ENCODE assay signal across 26 cellular contexts in the genomic region with DNA sequence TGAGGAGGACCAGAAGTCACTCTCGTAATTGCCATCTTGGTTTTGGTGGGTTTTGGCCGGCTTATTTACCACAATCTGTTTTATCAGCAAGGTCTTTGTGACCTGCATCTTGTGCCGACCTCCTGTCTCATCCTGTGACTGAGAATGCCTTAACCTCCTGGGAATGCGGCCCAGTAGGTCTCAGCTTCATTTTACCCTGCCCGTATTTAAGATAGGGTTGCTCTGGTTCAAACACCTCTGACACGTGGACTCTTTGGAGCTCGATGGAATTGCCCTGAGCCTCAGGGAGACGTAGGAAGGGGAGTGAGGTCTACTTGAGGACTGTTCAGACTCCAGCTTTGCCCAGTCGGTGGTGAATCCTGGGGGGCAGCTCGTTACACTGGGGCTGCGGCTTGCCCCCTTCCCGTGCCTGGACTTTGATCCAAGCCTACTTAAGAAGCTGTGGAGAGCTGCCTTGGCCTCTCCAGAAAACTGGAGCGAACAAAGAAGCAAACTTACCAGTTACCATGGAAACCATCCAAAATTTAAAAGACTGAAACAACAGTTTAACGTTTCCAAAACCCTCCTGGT. TPM values are rescaled to one million over a fixed set of nuclear protein-coding genes. Genes with fewer than 3 reads are reported as not detected.
DNase-seq lines count a peak whose midpoint lies in the region; ATAC-seq and TF ChIP-seq lines count a peak whose summit lies in the region.
"Had no signal": no experiment of that assay in that cellular context is flagged by ENCODE, and none has a peak within 500 bp of the region (broad histone marks: within the 10 kb centered on the region; RNA-seq: fewer than 3 reads in every experiment).

No MANE protein-coding gene starts in this region.

- H3K27me3 Mint-ChIP-seq in GM23338 (ENCODE audit: insufficient read depth, low read depth, poor library complexity), result peaks cover 11% of the 10 kb centered on the region
- H3K27me3 Mint-ChIP-seq in brain, result peaks cover 5% of the 10 kb centered on the region

- no peak overlapping the region for H3K27ac Mint-ChIP-seq in GM23338
- H3K27ac Mint-ChIP-seq in brain, result peak overlapping the region; percentile 36 to 95 (median 77)

- no peaks in the 10 kb centered on the region for H3K9me3 Mint-ChIP-seq in GM23338
- H3K9me3 Mint-ChIP-seq in brain, result peaks cover 0 to 5% (median 0%) of the 10 kb centered on the region in 5 experiments
- H3K9me3 Mint-ChIP-seq: CD8-positive, alpha-beta memory T cell had no signal

- DNase-seq in GM23338 (ENCODE audit: low spot score) (no peak), hepatocyte (ENCODE audit: low spot score) (no peak), neuronal stem cell (ENCODE audit: low spot score) (no peak), SHP77 (lab: John Stamatoyannopoulos, UW) (no peak), NCI-H2196 (lab: John Stamatoyannopoulos, UW; ENCODE audit: unreplicated experiment) (no peak)
- DNase-seq in activated naive CD4-positive, alpha-beta T cell (lab: John Stamatoyannopoulos, UW), result no peak
- DNase-seq: CD8-positive, alpha-beta memory T cell; DMS 273 treated with DMSO at 0.1 percent for 48 hours; DMS79; EL; GDM1; Kasumi-1; NCI-H1092 treated with DMSO at 0.1 percent for 48 hours; NCI-H1436; NCI-H187; NCI-H446; NCI-H524 treated with DMSO at 0.1 percent for 48 hours; NCI-H82; NK-92 treated with Interleukin-12 subunit alpha and Interleukin-12 subunit beta, amount 100 ng/mL, for 24 hours; PC-3; SJCRH30 had no signal

- ATAC-seq in GM23338, result no peak
- ATAC-seq: GM12878, PC-3 had no signal

- H4K91ac ChIP-seq in neuronal stem cell (ENCODE audit: low read depth, low read length, poor library complexity), result no peak overlapping the region

- no peaks in the 10 kb centered on the region; the same call in 2 of the 3 replicates for H3K36me3 Mint-ChIP-seq in GM23338 (ENCODE audit: low read depth)
- no peaks in the 10 kb centered on the region for H3K36me3 Mint-ChIP-seq in brain
- H3K36me3 Mint-ChIP-seq: CD14-positive monocyte; CD8-positive, alpha-beta memory T cell had no signal

- no peak overlapping the region for H2BK120ac ChIP-seq in neuronal stem cell (ENCODE audit: low read depth, low read length)

- no peak overlapping the region for H3K23ac ChIP-seq in neuronal stem cell (ENCODE audit: low read depth, low read length, poor library complexity)

- H3K27ac ChIP-seq in GM23338 (ENCODE audit: low read depth), result no peak overlapping the region
- peak overlapping the region; percentile 28 for H3K27ac ChIP-seq in hepatocyte
- no peak overlapping the region for H3K27ac ChIP-seq in neuronal stem cell (replicated peaks; ENCODE audit: low read length)
- H3K27ac ChIP-seq: HL-60, SJCRH30 had no signal

- 74% methylated on average over 14 of the region's 14 CpGs for WGBS in hepatocyte (ENCODE audit: low lambda C conversion rate, missing lambda C conversion rate)
- WGBS in neuronal stem cell (ENCODE audit: extremely low coverage in 2 of 2, insufficient read length in 2 of 2, insufficient replicate concordance in 1 of 2), 2 donors, result no CpG with 5 or more reads among the region's 14 CpGs

- peak overlapping the region; percentile 52 for H3K18ac ChIP-seq in neuronal stem cell (ENCODE audit: low read length)

- no peaks in the 10 kb centered on the region for H3K9me3 ChIP-seq in hepatocyte (ENCODE audit: low read depth)
- peaks cover 2% of the 10 kb centered on the region in 2 donors for H3K9me3 ChIP-seq in neuronal stem cell (replicated peaks in 1 of 2; ENCODE audit: control insufficient read depth in 2 of 2, insufficient read depth in 1 of 2, low read depth in 1 of 2, low read length in 2 of 2)
- H3K9me3 ChIP-seq: SJCRH30 had no signal

- H4K8ac ChIP-seq in neuronal stem cell (ENCODE audit: low read depth, low read length), result no peak overlapping the region

- H3K4me3 Mint-ChIP-seq in GM23338 (no peak overlapping the region), brain (no peak overlapping the region)
- H3K4me3 Mint-ChIP-seq: CD14-positive monocyte; CD8-positive, alpha-beta memory T cell had no signal

- H2BK5ac ChIP-seq in neuronal stem cell (ENCODE audit: low read length), result no peak overlapping the region

- no peak overlapping the region for H3K9ac ChIP-seq in neuronal stem cell (ENCODE audit: low read depth, low read length, poor library complexity)

- H3K79me2 ChIP-seq in GM23338 (replicated peaks; ENCODE audit: insufficient read depth) (no peaks in the 10 kb centered on the region), hepatocyte (no peaks in the 10 kb centered on the region)

- H3K27me3 ChIP-seq in GM23338 (ENCODE audit: insufficient read depth) (no peaks in the 10 kb centered on the region), hepatocyte (no peaks in the 10 kb centered on the region), neuronal stem cell (ENCODE audit: control insufficient read depth in 3 of 3, insufficient read depth in 3 of 3, low read depth in 1 of 3, low read length in 3 of 3) (no peaks in the 10 kb centered on the region)
- H3K27me3 ChIP-seq: SJCRH30 had no signal

- no peak overlapping the region for H2AK5ac ChIP-seq in neuronal stem cell (ENCODE audit: low read depth, low read length)

- H2BK15ac ChIP-seq in neuronal stem cell (ENCODE audit: low read length), result no peak overlapping the region

- H3F3A ChIP-seq in GM23338 (replicated peaks; ENCODE audit: low read depth), result no peaks in the 10 kb centered on the region

- H3K4me1 Mint-ChIP-seq in GM23338, result peaks cover 18% of the 10 kb centered on the region
- H3K4me1 Mint-ChIP-seq in brain, result peaks cover 56% of the 10 kb centered on the region
- H3K4me1 Mint-ChIP-seq: CD14-positive monocyte; CD8-positive, alpha-beta memory T cell had no signal

- H3K4ac ChIP-seq in neuronal stem cell (ENCODE audit: low read length), result no peak overlapping the region

- no peaks in the 10 kb centered on the region for H4K20me1 ChIP-seq in GM23338 (replicated peaks; ENCODE audit: insufficient read depth)
- no peaks in the 10 kb centered on the region for H4K20me1 ChIP-seq in hepatocyte (ENCODE audit: insufficient read depth, poor library complexity, severe bottlenecking)

- H3K4me1 ChIP-seq in GM23338 (ENCODE audit: insufficient read depth) (peaks cover 16% of the 10 kb centered on the region), hepatocyte (ENCODE audit: insufficient read depth) (peaks cover 6% of the 10 kb centered on the region), neuronal stem cell (ENCODE audit: control insufficient read depth in 2 of 2, insufficient read depth in 1 of 2, low read depth in 1 of 2, low read length in 2 of 2) (peaks cover 13 to 31% of the 10 kb centered on the region in 2 donors)
- H3K4me1 ChIP-seq: SJCRH30 had no signal

- H3K79me1 ChIP-seq in neuronal stem cell (ENCODE audit: low read depth, low read length), result no peaks in the 10 kb centered on the region

- H3K36me3 ChIP-seq in GM23338 (ENCODE audit: insufficient read depth) (no peaks in the 10 kb centered on the region), hepatocyte (replicated peaks; ENCODE audit: insufficient read depth, low read depth) (no peaks in the 10 kb centered on the region), neuronal stem cell (replicated peaks in 1 of 2; ENCODE audit: control insufficient read depth in 2 of 2, insufficient read depth in 2 of 2, low read length in 2 of 2) (no peaks in the 10 kb centered on the region)
- H3K36me3 ChIP-seq: HAP-1, SJCRH30 had no signal

- H3K9me2 ChIP-seq in GM23338 (ENCODE audit: insufficient read depth) (no peaks in the 10 kb centered on the region), hepatocyte (replicated peaks; ENCODE audit: insufficient read depth) (no peaks in the 10 kb centered on the region)

- H2BK12ac ChIP-seq in neuronal stem cell (ENCODE audit: low read length), result no peak overlapping the region

- no peak overlapping the region for H3K14ac ChIP-seq in neuronal stem cell (ENCODE audit: low read length)

- TF ChIP-seq CTCF in GM23338 (conservative IDR thresholded peaks at IDR 0.05; ENCODE audit: low read depth in 2 of 2) (no peak), brain (conservative IDR thresholded peaks at IDR 0.05) (no peak), hepatocyte (IDR thresholded peaks at IDR 0.05; ENCODE audit: poor library complexity) (no peak)

- H3K4me3 ChIP-seq in GM23338 (no peak overlapping the region), hepatocyte (no peak overlapping the region), neuronal stem cell (ENCODE audit: low read length in 2 of 2) (no peak overlapping the region)
- H3K4me3 ChIP-seq: GM12878, HAP-1, SJCRH30 had no signal

- H2AFZ ChIP-seq in GM23338 (peak overlapping the region; percentile 95), hepatocyte (no peak overlapping the region), neuronal stem cell (ENCODE audit: low read length) (peak overlapping the region; percentile 75)

- H3K4me2 ChIP-seq in GM23338 (peak overlapping the region; percentile 44; the same call in 1 of the 2 replicates), hepatocyte (no peak overlapping the region), neuronal stem cell (ENCODE audit: insufficient read depth, low read length, poor library complexity, severe bottlenecking) (no peak overlapping the region)

TF ChIP-seq in GM23338, 12 proteins besides CTCF, POLR2A, EP300 and RAD21 (continues in another document):
- TF ChIP-seq CREB1 (CRISPR knock-in tag; IDR thresholded peaks at IDR 0.05; ENCODE audit: low read depth) (no peak), STAT1 (IDR thresholded peaks at IDR 0.05; ENCODE audit: unreplicated experiment) (no peak), ZNF114 (CRISPR knock-in tag; IDR thresholded peaks at IDR 0.05) (no peak), ZNF331 (CRISPR knock-in tag; IDR thresholded peaks at IDR 0.05; ENCODE audit: low read depth) (no peak), NANOG (IDR thresholded peaks at IDR 0.05; ENCODE audit: borderline replicate concordance) (no peak), EZH2phosphoT487 (IDR thresholded peaks at IDR 0.05; ENCODE audit: unreplicated experiment) (no peak), EZH2 (IDR thresholded peaks at IDR 0.05; ENCODE audit: low read depth, unreplicated experiment) (no peak), POLR2AphosphoS5 (IDR thresholded peaks at IDR 0.05; ENCODE audit: low read depth) (no peak)
- TF ChIP-seq, protein P1, sequence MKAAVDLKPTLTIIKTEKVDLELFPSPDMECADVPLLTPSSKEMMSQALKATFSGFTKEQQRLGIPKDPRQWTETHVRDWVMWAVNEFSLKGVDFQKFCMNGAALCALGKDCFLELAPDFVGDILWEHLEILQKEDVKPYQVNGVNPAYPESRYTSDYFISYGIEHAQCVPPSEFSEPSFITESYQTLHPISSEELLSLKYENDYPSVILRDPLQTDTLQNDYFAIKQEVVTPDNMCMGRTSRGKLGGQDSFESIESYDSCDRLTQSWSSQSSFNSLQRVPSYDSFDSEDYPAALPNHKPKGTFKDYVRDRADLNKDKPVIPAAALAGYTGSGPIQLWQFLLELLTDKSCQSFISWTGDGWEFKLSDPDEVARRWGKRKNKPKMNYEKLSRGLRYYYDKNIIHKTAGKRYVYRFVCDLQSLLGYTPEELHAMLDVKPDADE (IDR thresholded peaks at IDR 0.05), result no peak

RNA-seq across cellular contexts. Expression of a gene that starts 27.9 kb away (rescaled TPM):
- 308 and 335 TPM in 2 replicates for total RNA-seq in GM23338 (2014; rRNA removed; shearing (Covaris generic))
- polyA plus RNA-seq in GM23338 (2016; fragmentation: Nextera tagmentation; extraction: Ambion mirVana), result 1,841 and 2,024 TPM in 2 replicates
- 668 TPM for polyA plus RNA-seq in brain (ENCODE audit: insufficient read depth, low read depth, low replicate concordance)
- 341 and 405 TPM in 2 replicates for total RNA-seq in hepatocyte
- polyA plus RNA-seq in hepatocyte, result 859 and 862 TPM in 2 replicates
- polyA plus RNA-seq in neuronal stem cell (2013, experiment 1 of 2), result 396 TPM
- 424 TPM for polyA plus RNA-seq in neuronal stem cell (2013, experiment 2 of 2)
